Comparison of ENCODE assay signal across 20 cellular contexts in the genomic region with DNA sequence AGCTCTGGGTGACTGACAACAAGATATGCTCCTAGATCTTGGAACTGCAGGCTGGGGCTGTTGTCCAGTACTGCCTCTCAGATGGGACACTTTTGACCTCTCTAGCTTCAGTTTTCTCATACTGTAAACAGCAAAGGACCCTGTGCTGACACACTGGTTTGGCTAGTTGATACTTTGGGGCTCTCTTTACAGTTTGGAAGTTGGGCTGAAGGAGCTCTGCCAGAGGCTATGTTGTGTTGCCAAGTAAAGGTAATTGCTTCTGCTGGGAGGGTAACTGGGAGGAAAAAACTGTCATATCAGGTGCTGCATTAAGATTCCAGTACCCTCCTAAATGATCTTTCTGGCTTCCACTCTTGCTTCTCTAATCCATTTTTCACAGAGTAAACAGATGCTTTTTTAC. TPM values are rescaled to one million over a fixed set of nuclear protein-coding genes. Genes with fewer than 3 reads are reported as not detected.
A peak's percentile ranks its signal among the peaks of the same experiment; 100 is the strongest.
DNase-seq lines count a peak whose midpoint lies in the region; ATAC-seq, FAIRE-seq and TF ChIP-seq lines count a peak whose summit lies in the region.
"Had no signal": no experiment of that assay in that cellular context is flagged by ENCODE, and none has a peak within 500 bp of the region (broad histone marks: within the 10 kb centered on the region; RNA-seq: fewer than 3 reads in every experiment).

No MANE protein-coding gene starts in this region.

- peak; percentile 12 for DNase-seq in SIG-M5 treated with dmso at 0.1 percent for 504 hours (lab: John Stamatoyannopoulos, UW; ENCODE audit: unreplicated experiment)
- no peak for DNase-seq in SIG-M5 (lab: John Stamatoyannopoulos, UW)
- DNase-seq in ELF-1 (ENCODE audit: low read depth, low spot score) = peak; percentile 26
- DNase-seq in bronchial epithelial cell (ENCODE audit: low read depth) = no peak
- DNase-seq in AG08395 (ENCODE audit: low spot score) = no peak
- DNase-seq: AML-193; BE2C; CD4-positive, alpha-beta memory T cell; COR-L47; DMS153; DND-41; GDM1; H9 had no signal

- H3K36me3 ChIP-seq in bronchial epithelial cell (ENCODE audit: control insufficient read depth, insufficient read depth, low read length) = no peaks in the 10 kb centered on the region
- H3K36me3 ChIP-seq: BE2C; BLaER1 treated with 17β-estradiol and CSF1 and Interleukin-3, amounts not matched to agents 10 nM and 100 nM had no signal

- no peaks in the 10 kb centered on the region for H3K27me3 ChIP-seq in bronchial epithelial cell (ENCODE audit: control insufficient read depth, insufficient read depth, low read length)
- H3K27me3 ChIP-seq: BE2C; BLaER1 treated with 17β-estradiol and CSF1 and Interleukin-3, amounts not matched to agents 10 nM and 100 nM had no signal

- no peak for ATAC-seq in HG03520 (IDR thresholded peaks at IDR 0.05; ENCODE audit: unreplicated experiment)
- ATAC-seq: GM23338, HCT116 had no signal

- H3K4me3 ChIP-seq in bronchial epithelial cell (ENCODE audit: low read depth, low read length) = no peak overlapping the region
- H3K4me3 ChIP-seq: BLaER1 treated with 17β-estradiol and CSF1 and Interleukin-3, amounts not matched to agents 10 nM and 100 nM; GM23338 had no signal

- peak; percentile 32 for FAIRE-seq in bronchial epithelial cell (lab: Jason Lieb, UNC)
- FAIRE-seq: A204.1, GM12891, GM18507 had no signal

- no peak for TF ChIP-seq CTCF in bronchial epithelial cell (IDR thresholded peaks at IDR 0.05; ENCODE audit: insufficient read depth, low read length, severe bottlenecking)

RNA-seq across cellular contexts. Expression of gene ISL2, which starts 54.0 kb away (rescaled TPM):
- 0.26 TPM in 1 of 2 replicates, not detected in the other for total RNA-seq in bronchial epithelial cell
- total RNA-seq: CD4-positive, alpha-beta memory T cell had no signal

Comparison
In these comparisons a context has a peak if more than half of its experiments do, and no peak if none do; other contexts are left out.
1. DNase-seq: peak in SIG-M5 treated with dmso at 0.1 percent for 504 hours (single experiment) and ELF-1 (single experiment); none in SIG-M5 (single experiment), bronchial epithelial cell (single experiment) and AG08395 (single experiment).